Comparison of ENCODE assay signal across 1 cellular context in genomic region chr9:128098017-128098935, GRCh38.
TF ChIP-seq lines count a peak whose summit lies in the region.

No MANE protein-coding gene starts in this region.

TF ChIP-seq in HepG2, 621 proteins besides CTCF, POLR2A, EP300 and RAD21 (continued from another document and continues in another):
- TF ChIP-seq POLR2AphosphoS2 (IDR thresholded peaks at IDR 0.05; ENCODE audit: low read depth, low read length), result no peak; the same call in 1 of the 2 replicates
- TF ChIP-seq SP5 (CRISPR knock-in tag; IDR thresholded peaks at IDR 0.05; ENCODE audit: borderline replicate concordance, low read depth), result 0 out of 2 replicates have a peak, but pooled peaks have one; percentile 21
- TF ChIP-seq NAIF1 (CRISPR knock-in tag; IDR thresholded peaks at IDR 0.05; ENCODE audit: borderline replicate concordance), result peak; percentile 61; the same call in 1 of the 2 replicates
- TF ChIP-seq RFXANK (CRISPR knock-in tag; IDR thresholded peaks at IDR 0.05), result peak; percentile 69; the same call in 1 of the 2 replicates
- peak; percentile 22; the same call in 1 of the 2 replicates for TF ChIP-seq FOXO1 (CRISPR knock-in tag; IDR thresholded peaks at IDR 0.05)
- peak in 1 of 2 experiments; percentile 66; a peak in 1 of 4 replicates for TF ChIP-seq ATF4 (CRISPR knock-in tag; IDR thresholded peaks at IDR 0.05)
- 0 out of 2 replicates have a peak, but pooled peaks have one; percentile 58 for TF ChIP-seq PBX3 (CRISPR knock-in tag; IDR thresholded peaks at IDR 0.05; ENCODE audit: borderline replicate concordance)
- peak; percentile 21 for TF ChIP-seq YY1 (IDR thresholded peaks at IDR 0.05; ENCODE audit: insufficient read depth, insufficient replicate concordance, low read depth, low read length)
- TF ChIP-seq, protein P1, sequence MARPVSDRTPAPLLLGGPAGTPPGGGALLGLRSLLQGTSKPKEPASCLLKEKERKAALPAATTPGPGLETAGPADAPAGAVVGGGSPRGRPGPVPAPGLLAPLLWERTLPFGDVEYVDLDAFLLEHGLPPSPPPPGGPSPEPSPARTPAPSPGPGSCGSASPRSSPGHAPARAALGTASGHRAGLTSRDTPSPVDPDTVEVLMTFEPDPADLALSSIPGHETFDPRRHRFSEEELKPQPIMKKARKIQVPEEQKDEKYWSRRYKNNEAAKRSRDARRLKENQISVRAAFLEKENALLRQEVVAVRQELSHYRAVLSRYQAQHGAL (CRISPR knock-in tag; IDR thresholded peaks at IDR 0.05; ENCODE audit: not compliant biosample characterization), result peak; percentile 61
- TF ChIP-seq, protein P2, sequence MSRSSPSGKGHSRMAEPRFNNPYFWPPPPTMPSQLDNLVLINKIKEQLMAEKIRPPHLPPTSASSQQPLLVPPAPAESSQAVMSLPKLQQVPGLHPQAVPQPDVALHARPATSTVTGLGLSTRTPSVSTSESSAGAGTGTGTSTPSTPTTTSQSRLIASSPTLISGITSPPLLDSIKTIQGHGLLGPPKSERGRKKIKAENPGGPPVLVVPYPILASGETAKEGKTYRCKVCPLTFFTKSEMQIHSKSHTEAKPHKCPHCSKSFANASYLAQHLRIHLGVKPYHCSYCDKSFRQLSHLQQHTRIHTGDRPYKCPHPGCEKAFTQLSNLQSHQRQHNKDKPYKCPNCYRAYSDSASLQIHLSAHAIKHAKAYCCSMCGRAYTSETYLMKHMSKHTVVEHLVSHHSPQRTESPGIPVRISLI (CRISPR knock-in tag; IDR thresholded peaks at IDR 0.05; ENCODE audit: borderline replicate concordance), result peak; percentile 89
- TF ChIP-seq TFAP4 (IDR thresholded peaks at IDR 0.05; ENCODE audit: borderline replicate concordance, low read depth), result peak; percentile 55; the same call in 1 of the 2 replicates
- no peak for TF ChIP-seq ADNP (CRISPR knock-in tag; IDR thresholded peaks at IDR 0.05)
- TF ChIP-seq FOSL2 (CRISPR knock-in tag; IDR thresholded peaks at IDR 0.05), result peak; percentile 74
- no peak for TF ChIP-seq LRRFIP1 (CRISPR knock-in tag; conservative IDR thresholded peaks at IDR 0.05)
- 0 out of 2 replicates have a peak, but pooled peaks have one; percentile 77 for TF ChIP-seq DZIP1 (CRISPR knock-in tag; IDR thresholded peaks at IDR 0.05)
- no peak for TF ChIP-seq ZKSCAN5 (CRISPR knock-in tag; IDR thresholded peaks at IDR 0.05)
- TF ChIP-seq RXRB (CRISPR knock-in tag; IDR thresholded peaks at IDR 0.05; ENCODE audit: borderline replicate concordance), result peak; percentile 61; the same call in 1 of the 2 replicates
- TF ChIP-seq ZNF501 (CRISPR knock-in tag; IDR thresholded peaks at IDR 0.05), result 0 out of 2 replicates have a peak, but pooled peaks have one; percentile 50
- TF ChIP-seq ZFP91 (CRISPR knock-in tag; IDR thresholded peaks at IDR 0.05; ENCODE audit: borderline replicate concordance), result peak; percentile 57
- peak; percentile 72; the same call in 1 of the 2 replicates for TF ChIP-seq ZNF232 (CRISPR knock-in tag; IDR thresholded peaks at IDR 0.05; ENCODE audit: borderline replicate concordance)
- no peak for TF ChIP-seq CHD2 (IDR thresholded peaks at IDR 0.05; ENCODE audit: low read depth, low read length)
- TF ChIP-seq, protein P3, sequence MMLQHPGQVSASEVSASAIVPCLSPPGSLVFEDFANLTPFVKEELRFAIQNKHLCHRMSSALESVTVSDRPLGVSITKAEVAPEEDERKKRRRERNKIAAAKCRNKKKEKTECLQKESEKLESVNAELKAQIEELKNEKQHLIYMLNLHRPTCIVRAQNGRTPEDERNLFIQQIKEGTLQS (CRISPR knock-in tag; IDR thresholded peaks at IDR 0.05), result peak; percentile 90
- peak; percentile 20; the same call in 1 of the 2 replicates for TF ChIP-seq SRY (CRISPR knock-in tag; IDR thresholded peaks at IDR 0.05)
- peak; percentile 22; the same call in 1 of the 2 replicates for TF ChIP-seq SOX5 (CRISPR knock-in tag; IDR thresholded peaks at IDR 0.05; ENCODE audit: borderline replicate concordance)
- peak; percentile 27; the same call in 1 of the 2 replicates for TF ChIP-seq ZNF792 (CRISPR knock-in tag; IDR thresholded peaks at IDR 0.05)
- TF ChIP-seq ZNF746 (CRISPR knock-in tag; IDR thresholded peaks at IDR 0.05), result 0 out of 2 replicates have a peak, but pooled peaks have one; percentile 61
- peak; percentile 80 for TF ChIP-seq TAF1 (CRISPR knock-in tag; IDR thresholded peaks at IDR 0.05)
- TF ChIP-seq NFATC3 (CRISPR knock-in tag; IDR thresholded peaks at IDR 0.05), result no peak
- TF ChIP-seq, protein P4, sequence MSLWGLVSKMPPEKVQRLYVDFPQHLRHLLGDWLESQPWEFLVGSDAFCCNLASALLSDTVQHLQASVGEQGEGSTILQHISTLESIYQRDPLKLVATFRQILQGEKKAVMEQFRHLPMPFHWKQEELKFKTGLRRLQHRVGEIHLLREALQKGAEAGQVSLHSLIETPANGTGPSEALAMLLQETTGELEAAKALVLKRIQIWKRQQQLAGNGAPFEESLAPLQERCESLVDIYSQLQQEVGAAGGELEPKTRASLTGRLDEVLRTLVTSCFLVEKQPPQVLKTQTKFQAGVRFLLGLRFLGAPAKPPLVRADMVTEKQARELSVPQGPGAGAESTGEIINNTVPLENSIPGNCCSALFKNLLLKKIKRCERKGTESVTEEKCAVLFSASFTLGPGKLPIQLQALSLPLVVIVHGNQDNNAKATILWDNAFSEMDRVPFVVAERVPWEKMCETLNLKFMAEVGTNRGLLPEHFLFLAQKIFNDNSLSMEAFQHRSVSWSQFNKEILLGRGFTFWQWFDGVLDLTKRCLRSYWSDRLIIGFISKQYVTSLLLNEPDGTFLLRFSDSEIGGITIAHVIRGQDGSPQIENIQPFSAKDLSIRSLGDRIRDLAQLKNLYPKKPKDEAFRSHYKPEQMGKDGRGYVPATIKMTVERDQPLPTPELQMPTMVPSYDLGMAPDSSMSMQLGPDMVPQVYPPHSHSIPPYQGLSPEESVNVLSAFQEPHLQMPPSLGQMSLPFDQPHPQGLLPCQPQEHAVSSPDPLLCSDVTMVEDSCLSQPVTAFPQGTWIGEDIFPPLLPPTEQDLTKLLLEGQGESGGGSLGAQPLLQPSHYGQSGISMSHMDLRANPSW (CRISPR knock-in tag; IDR thresholded peaks at IDR 0.05; ENCODE audit: borderline replicate concordance), result peak; percentile 78; the same call in 1 of the 2 replicates
- TF ChIP-seq HHEX (CRISPR knock-in tag; IDR thresholded peaks at IDR 0.05), result no peak
- peak; percentile 62; the same call in 1 of the 2 replicates for TF ChIP-seq GTF2F1 (IDR thresholded peaks at IDR 0.05; ENCODE audit: low read length)
- TF ChIP-seq BORCS8-MEF2B (CRISPR knock-in tag; IDR thresholded peaks at IDR 0.05), result peak; percentile 34; the same call in 1 of the 2 replicates
- TF ChIP-seq, protein P5, sequence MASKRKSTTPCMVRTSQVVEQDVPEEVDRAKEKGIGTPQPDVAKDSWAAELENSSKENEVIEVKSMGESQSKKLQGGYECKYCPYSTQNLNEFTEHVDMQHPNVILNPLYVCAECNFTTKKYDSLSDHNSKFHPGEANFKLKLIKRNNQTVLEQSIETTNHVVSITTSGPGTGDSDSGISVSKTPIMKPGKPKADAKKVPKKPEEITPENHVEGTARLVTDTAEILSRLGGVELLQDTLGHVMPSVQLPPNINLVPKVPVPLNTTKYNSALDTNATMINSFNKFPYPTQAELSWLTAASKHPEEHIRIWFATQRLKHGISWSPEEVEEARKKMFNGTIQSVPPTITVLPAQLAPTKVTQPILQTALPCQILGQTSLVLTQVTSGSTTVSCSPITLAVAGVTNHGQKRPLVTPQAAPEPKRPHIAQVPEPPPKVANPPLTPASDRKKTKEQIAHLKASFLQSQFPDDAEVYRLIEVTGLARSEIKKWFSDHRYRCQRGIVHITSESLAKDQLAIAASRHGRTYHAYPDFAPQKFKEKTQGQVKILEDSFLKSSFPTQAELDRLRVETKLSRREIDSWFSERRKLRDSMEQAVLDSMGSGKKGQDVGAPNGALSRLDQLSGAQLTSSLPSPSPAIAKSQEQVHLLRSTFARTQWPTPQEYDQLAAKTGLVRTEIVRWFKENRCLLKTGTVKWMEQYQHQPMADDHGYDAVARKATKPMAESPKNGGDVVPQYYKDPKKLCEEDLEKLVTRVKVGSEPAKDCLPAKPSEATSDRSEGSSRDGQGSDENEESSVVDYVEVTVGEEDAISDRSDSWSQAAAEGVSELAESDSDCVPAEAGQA (IDR thresholded peaks at IDR 0.05; ENCODE audit: low read depth), result no peak
- TF ChIP-seq, protein P5 (CRISPR knock-in tag; IDR thresholded peaks at IDR 0.05; ENCODE audit: borderline replicate concordance), result 0 out of 2 replicates have a peak, but pooled peaks have one; percentile 22
- TF ChIP-seq ZNF543 (CRISPR knock-in tag; IDR thresholded peaks at IDR 0.05), result peak; percentile 41
